27 cellular contexts compared by ENCODE assay signal in genomic region chr17:70687421-70687820, GRCh38.
A peak's percentile ranks its signal among the peaks of the same experiment; 100 is the strongest.
DNase-seq lines count a peak whose midpoint lies in the region; ATAC-seq, FAIRE-seq and TF ChIP-seq lines count a peak whose summit lies in the region.
"Had no signal": no experiment of that assay in that cellular context is flagged by ENCODE, and none has a peak within 500 bp of the region (broad histone marks: within the 10 kb centered on the region; RNA-seq: fewer than 3 reads in every experiment).

No MANE protein-coding gene starts in this region.

- H3K4me3 Mint-ChIP-seq in nephron (no peak overlapping the region), WTC11 (no peak overlapping the region), endothelial cell (ENCODE audit: unreplicated experiment) (no peak overlapping the region)
- H3K4me3 Mint-ChIP-seq: activated CD4-positive, alpha-beta T cell treated with anti-CD3 and anti-CD28 coated beads, Interleukin-2, amount 10 ng/mL, durations not matched to agents 7 days and 5 days; activated naive CD4-positive, alpha-beta T cell treated with anti-CD3 and anti-CD28 coated beads, Interleukin-2, amount 50 U/mL, for 24 hours; B cell; CD4-positive, alpha-beta memory T cell; natural killer cell treated with Interleukin-12 subunit alpha and Interleukin-12 subunit beta and Interleukin-15 and Interleukin-18, amount 100 ng/mL, for 72 hours; T-cell had no signal

- H3K4me1 Mint-ChIP-seq in nephron (no peaks in the 10 kb centered on the region), WTC11 (peaks cover 30% of the 10 kb centered on the region), endothelial cell (ENCODE audit: unreplicated experiment) (peaks cover 15% of the 10 kb centered on the region)
- H3K4me1 Mint-ChIP-seq: activated naive CD4-positive, alpha-beta T cell treated with anti-CD3 and anti-CD28 coated beads, Interleukin-2, amount 50 U/mL, for 24 hours; B cell; T-cell had no signal

- no peaks in the 10 kb centered on the region for H3K36me3 Mint-ChIP-seq in nephron (ENCODE audit: low read depth)
- peaks cover 13% of the 10 kb centered on the region for H3K36me3 Mint-ChIP-seq in WTC11
- H3K36me3 Mint-ChIP-seq in endothelial cell (ENCODE audit: low read depth, unreplicated experiment): no peaks in the 10 kb centered on the region
- H3K36me3 Mint-ChIP-seq: activated naive CD4-positive, alpha-beta T cell treated with anti-CD3 and anti-CD28 coated beads, Interleukin-2, amount 50 U/mL, for 24 hours; CD4-positive, alpha-beta memory T cell; natural killer cell treated with Interleukin-12 subunit alpha and Interleukin-12 subunit beta and Interleukin-15 and Interleukin-18, amount 100 ng/mL, for 72 hours; T-cell had no signal

- in situ Hi-C loops in ACHN (cut with HindIII; ENCODE audit: low pct_ligation_motif_present, low pct_unique_long_range_greater_than_20kb, low sequenced_read_pairs): no loop called here

- no peaks in the 10 kb centered on the region for H3K36me3 ChIP-seq in kidney (ENCODE audit: control insufficient read depth in 1 of 2, insufficient read depth in 2 of 2, low read length in 2 of 2)
- H3K36me3 ChIP-seq: suprapubic skin had no signal

- POLR2A ChIA-PET in RWPE1 (lab: Yijun Ruan, JAX; ENCODE audit: low non-redundant PET): no interaction called here
- POLR2A ChIA-PET in WTC11 (lab: Charles Lee): no interaction called here

- no peak for ATAC-seq in WTC11
- ATAC-seq: mucosa of descending colon; natural killer cell treated with Interleukin-12 subunit alpha and Interleukin-12 subunit beta and Interleukin-15 and Interleukin-18, amount 100 ng/mL, for 72 hours; T-cell had no signal

- H3K4me3 ChIP-seq in kidney (ENCODE audit: low read length in 2 of 2): no peak overlapping the region
- H3K4me3 ChIP-seq: GM23248, lung, mucosa of descending colon, smooth muscle cell, suprapubic skin had no signal

- H3K27me3 Mint-ChIP-seq in nephron (ENCODE audit: low read depth): peaks cover 3% of the 10 kb centered on the region
- no peaks in the 10 kb centered on the region; the same call in 1 of the 2 replicates for H3K27me3 Mint-ChIP-seq in WTC11 (ENCODE audit: low read depth)
- H3K27me3 Mint-ChIP-seq in endothelial cell (ENCODE audit: unreplicated experiment): no peaks in the 10 kb centered on the region
- H3K27me3 Mint-ChIP-seq: activated CD4-positive, alpha-beta T cell treated with anti-CD3 and anti-CD28 coated beads, Interleukin-2, amount 10 ng/mL, durations not matched to agents 7 days and 5 days; activated naive CD4-positive, alpha-beta T cell treated with anti-CD3 and anti-CD28 coated beads, Interleukin-2, amount 50 U/mL, for 24 hours; B cell; natural killer cell treated with Interleukin-12 subunit alpha and Interleukin-12 subunit beta and Interleukin-15 and Interleukin-18, amount 100 ng/mL, for 72 hours had no signal

- no peaks in the 10 kb centered on the region for H3K9me3 ChIP-seq in kidney (ENCODE audit: control insufficient read depth in 1 of 2, low read length in 2 of 2)
- H3K9me3 ChIP-seq: mucosa of descending colon, suprapubic skin had no signal

- TF ChIP-seq CTCF in RWPE1 (conservative IDR thresholded peaks at IDR 0.05; ENCODE audit: low read depth) (no peak), kidney (IDR thresholded peaks at IDR 0.05; ENCODE audit: borderline replicate concordance, extremely low read depth, insufficient read depth) (no peak), nephron (IDR thresholded peaks at IDR 0.05; ENCODE audit: unreplicated experiment in 3 of 3) (no peak), WTC11 (IDR thresholded peaks at IDR 0.05) (no peak), endothelial cell (IDR thresholded peaks at IDR 0.05; ENCODE audit: unreplicated experiment) (no peak)

- peaks cover 3% of the 10 kb centered on the region for H3K9me3 Mint-ChIP-seq in nephron
- H3K9me3 Mint-ChIP-seq in WTC11: peaks cover 22% of the 10 kb centered on the region
- H3K9me3 Mint-ChIP-seq in endothelial cell (ENCODE audit: unreplicated experiment): no peaks in the 10 kb centered on the region

- H3K27ac ChIP-seq in RWPE1 (no peak overlapping the region), kidney (ENCODE audit: low read depth in 2 of 2, low read length in 2 of 2) (no peak overlapping the region)
- H3K27ac ChIP-seq: epithelial cell of prostate, GM23248, KMS-11, suprapubic skin had no signal

- intact Hi-C loops in kidney (cut with DNase I): no loop called here

- peak overlapping the region; percentile 64 to 81 (median 70) for H3K27ac Mint-ChIP-seq in nephron
- H3K27ac Mint-ChIP-seq in WTC11: no peak overlapping the region
- no peak overlapping the region for H3K27ac Mint-ChIP-seq in endothelial cell (ENCODE audit: unreplicated experiment)
- H3K27ac Mint-ChIP-seq: activated CD4-positive, alpha-beta T cell treated with anti-CD3 and anti-CD28 coated beads, Interleukin-2, amount 10 ng/mL, durations not matched to agents 7 days and 5 days; activated naive CD4-positive, alpha-beta T cell treated with anti-CD3 and anti-CD28 coated beads, Interleukin-2, amount 50 U/mL, for 24 hours; B cell; CD4-positive, alpha-beta memory T cell; natural killer cell treated with Interleukin-12 subunit alpha and Interleukin-12 subunit beta and Interleukin-15 and Interleukin-18, amount 100 ng/mL, for 72 hours; T-cell had no signal

- peaks cover 0 to 6% of the 10 kb centered on the region in 2 donors for H3K4me1 ChIP-seq in kidney (ENCODE audit: control insufficient read depth in 1 of 2, insufficient read depth in 1 of 2, low read depth in 1 of 2, low read length in 2 of 2)
- H3K4me1 ChIP-seq: suprapubic skin had no signal

- CTCF ChIA-PET in RWPE1 (lab: Yijun Ruan, JAX): no interaction called here
- CTCF ChIA-PET in WTC11 (lab: Charles Lee): no interaction called here

- no peak overlapping the region for H3K9ac ChIP-seq in kidney (ENCODE audit: low read length in 2 of 2)
- H3K9ac ChIP-seq: GM23248, KMS-11 had no signal

- DNase-seq in ACHN: peak; percentile 52
- DNase-seq in RWPE1 (ENCODE audit: low spot score): peak; percentile 10
- DNase-seq in kidney: no peak
- DNase-seq in RPMI8226: no peak
- DNase-seq in WTC11 (ENCODE audit: low spot score): no peak
- no peak for DNase-seq in endothelial cell (ENCODE audit: low spot score)
- DNase-seq in NCI-H1436 (lab: John Stamatoyannopoulos, UW): no peak
- DNase-seq: activated CD4-positive, alpha-beta T cell treated with anti-CD3 and anti-CD28 coated beads, Interleukin-2, amount 10 ng/mL, durations not matched to agents 7 days and 5 days; amniotic stem cell; CD4-positive, alpha-beta memory T cell; effector CD4-positive, alpha-beta T cell; GM23248; mucosa of descending colon; NCI-H1417 treated with DMSO at 0.1 percent for 48 hours; NCI-H2081 treated with DMSO at 0.1 percent for 48 hours; NCI-H748 treated with DMSO at 0.1 percent for 48 hours; stimulated activated naive CD4-positive, alpha-beta T cell treated with Interleukin-2 at 50 U/mL for 16 hours; T-cell had no signal

- FAIRE-seq in kidney (lab: Jason Lieb, UNC): peak; percentile 92

TF ChIP-seq in WTC11, 78 proteins besides CTCF, POLR2A, EP300 and RAD21 (continues in another document):
- TF ChIP-seq, protein P1, sequence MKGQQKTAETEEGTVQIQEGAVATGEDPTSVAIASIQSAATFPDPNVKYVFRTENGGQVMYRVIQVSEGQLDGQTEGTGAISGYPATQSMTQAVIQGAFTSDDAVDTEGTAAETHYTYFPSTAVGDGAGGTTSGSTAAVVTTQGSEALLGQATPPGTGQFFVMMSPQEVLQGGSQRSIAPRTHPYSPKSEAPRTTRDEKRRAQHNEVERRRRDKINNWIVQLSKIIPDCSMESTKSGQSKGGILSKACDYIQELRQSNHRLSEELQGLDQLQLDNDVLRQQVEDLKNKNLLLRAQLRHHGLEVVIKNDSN (CRISPR knock-in tag; IDR thresholded peaks at IDR 0.05): no peak
- TF ChIP-seq ZBTB43 (CRISPR knock-in tag; IDR thresholded peaks at IDR 0.05) (no peak), CBFB (CRISPR knock-in tag; IDR thresholded peaks at IDR 0.05; ENCODE audit: low read depth) (no peak), TEAD4 (CRISPR knock-in tag; IDR thresholded peaks at IDR 0.05) (no peak), AR (CRISPR knock-in tag; IDR thresholded peaks at IDR 0.05) (no peak), E2F5 (CRISPR knock-in tag; IDR thresholded peaks at IDR 0.05) (no peak)

Comparison
In these comparisons a context has a peak if more than half of its experiments do, and no peak if none do; other contexts are left out.
1. DNase-seq: peak in ACHN (single experiment) and RWPE1 (single experiment); none in kidney (single experiment), RPMI8226 (single experiment), WTC11 (single experiment), endothelial cell (single experiment) and NCI-H1436 (single experiment).
2. H3K27ac Mint-ChIP-seq: peak in nephron (3 of 3); none in WTC11 (single experiment) and endothelial cell (single experiment).